ENCODE assay signal across 1 cellular context in genomic region chr4:168318266-168318895, GRCh38.
TF ChIP-seq lines count a peak whose summit lies in the region.

DDX60 (minus strand) TSS chr4:168318752; CDS start chr4:168311259, 7,493 bp downstream.

TF ChIP-seq in WTC11, 78 proteins besides CTCF, POLR2A, EP300 and RAD21 (continued from another document and continues in another):
- TF ChIP-seq ATF2 (CRISPR knock-in tag; IDR thresholded peaks at IDR 0.05; ENCODE audit: borderline replicate concordance, low read depth) (no peak), ZNF416 (CRISPR knock-in tag; IDR thresholded peaks at IDR 0.05) (0 out of 2 replicates have a peak, but pooled peaks have one; percentile 9), ELF4 (CRISPR knock-in tag; IDR thresholded peaks at IDR 0.05; ENCODE audit: low read depth) (no peak), ZNF121 (CRISPR knock-in tag; IDR thresholded peaks at IDR 0.05) (no peak), ZNF232 (CRISPR knock-in tag; IDR thresholded peaks at IDR 0.05) (no peak), USF2 (CRISPR knock-in tag; IDR thresholded peaks at IDR 0.05) (peak; percentile 12; the same call in 1 of the 2 replicates), NR1H2 (CRISPR knock-in tag; IDR thresholded peaks at IDR 0.05) (no peak), ETV6 (CRISPR knock-in tag; IDR thresholded peaks at IDR 0.05) (no peak), MLX (CRISPR knock-in tag; IDR thresholded peaks at IDR 0.05) (no peak), ZBTB21 (CRISPR knock-in tag; IDR thresholded peaks at IDR 0.05; ENCODE audit: borderline replicate concordance) (no peak), CREM (CRISPR knock-in tag; IDR thresholded peaks at IDR 0.05) (no peak), TEAD4 (CRISPR knock-in tag; IDR thresholded peaks at IDR 0.05) (no peak), SOX15 (CRISPR knock-in tag; IDR thresholded peaks at IDR 0.05) (no peak), CREB1 (CRISPR knock-in tag; IDR thresholded peaks at IDR 0.05) (no peak), IRF1 (CRISPR knock-in tag; IDR thresholded peaks at IDR 0.05) (no peak), ZNF396 (CRISPR knock-in tag; IDR thresholded peaks at IDR 0.05; ENCODE audit: borderline replicate concordance) (no peak), NFATC4 (CRISPR knock-in tag; IDR thresholded peaks at IDR 0.05) (no peak), SMAD3 (CRISPR knock-in tag; IDR thresholded peaks at IDR 0.05; ENCODE audit: borderline replicate concordance) (no peak), KAT7 (CRISPR knock-in tag; IDR thresholded peaks at IDR 0.05; ENCODE audit: borderline replicate concordance) (0 out of 2 replicates have a peak, but pooled peaks have one; percentile 24), EMX1 (CRISPR knock-in tag; IDR thresholded peaks at IDR 0.05) (no peak), FOXK1 (CRISPR knock-in tag; IDR thresholded peaks at IDR 0.05) (no peak), TEAD1 (CRISPR knock-in tag; IDR thresholded peaks at IDR 0.05) (no peak), ZNF423 (CRISPR knock-in tag; IDR thresholded peaks at IDR 0.05) (peak; percentile 14; the same call in 1 of the 2 replicates), RORB (CRISPR knock-in tag; IDR thresholded peaks at IDR 0.05) (no peak), NR3C1 (CRISPR knock-in tag; conservative IDR thresholded peaks at IDR 0.05; ENCODE audit: low read depth) (no peak), ZNF671 (CRISPR knock-in tag; IDR thresholded peaks at IDR 0.05) (no peak), FOXJ3 (CRISPR knock-in tag; IDR thresholded peaks at IDR 0.05; ENCODE audit: borderline replicate concordance) (no peak), MXD4 (CRISPR knock-in tag; IDR thresholded peaks at IDR 0.05; ENCODE audit: borderline replicate concordance) (no peak)
- TF ChIP-seq, protein P1, sequence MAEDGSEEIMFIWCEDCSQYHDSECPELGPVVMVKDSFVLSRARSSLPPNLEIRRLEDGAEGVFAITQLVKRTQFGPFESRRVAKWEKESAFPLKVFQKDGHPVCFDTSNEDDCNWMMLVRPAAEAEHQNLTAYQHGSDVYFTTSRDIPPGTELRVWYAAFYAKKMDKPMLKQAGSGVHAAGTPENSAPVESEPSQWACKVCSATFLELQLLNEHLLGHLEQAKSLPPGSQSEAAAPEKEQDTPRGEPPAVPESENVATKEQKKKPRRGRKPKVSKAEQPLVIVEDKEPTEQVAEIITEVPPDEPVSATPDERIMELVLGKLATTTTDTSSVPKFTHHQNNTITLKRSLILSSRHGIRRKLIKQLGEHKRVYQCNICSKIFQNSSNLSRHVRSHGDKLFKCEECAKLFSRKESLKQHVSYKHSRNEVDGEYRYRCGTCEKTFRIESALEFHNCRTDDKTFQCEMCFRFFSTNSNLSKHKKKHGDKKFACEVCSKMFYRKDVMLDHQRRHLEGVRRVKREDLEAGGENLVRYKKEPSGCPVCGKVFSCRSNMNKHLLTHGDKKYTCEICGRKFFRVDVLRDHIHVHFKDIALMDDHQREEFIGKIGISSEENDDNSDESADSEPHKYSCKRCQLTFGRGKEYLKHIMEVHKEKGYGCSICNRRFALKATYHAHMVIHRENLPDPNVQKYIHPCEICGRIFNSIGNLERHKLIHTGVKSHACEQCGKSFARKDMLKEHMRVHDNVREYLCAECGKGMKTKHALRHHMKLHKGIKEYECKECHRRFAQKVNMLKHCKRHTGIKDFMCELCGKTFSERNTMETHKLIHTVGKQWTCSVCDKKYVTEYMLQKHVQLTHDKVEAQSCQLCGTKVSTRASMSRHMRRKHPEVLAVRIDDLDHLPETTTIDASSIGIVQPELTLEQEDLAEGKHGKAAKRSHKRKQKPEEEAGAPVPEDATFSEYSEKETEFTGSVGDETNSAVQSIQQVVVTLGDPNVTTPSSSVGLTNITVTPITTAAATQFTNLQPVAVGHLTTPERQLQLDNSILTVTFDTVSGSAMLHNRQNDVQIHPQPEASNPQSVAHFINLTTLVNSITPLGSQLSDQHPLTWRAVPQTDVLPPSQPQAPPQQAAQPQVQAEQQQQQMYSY (CRISPR knock-in tag; IDR thresholded peaks at IDR 0.05): no peak
- TF ChIP-seq, protein P2, sequence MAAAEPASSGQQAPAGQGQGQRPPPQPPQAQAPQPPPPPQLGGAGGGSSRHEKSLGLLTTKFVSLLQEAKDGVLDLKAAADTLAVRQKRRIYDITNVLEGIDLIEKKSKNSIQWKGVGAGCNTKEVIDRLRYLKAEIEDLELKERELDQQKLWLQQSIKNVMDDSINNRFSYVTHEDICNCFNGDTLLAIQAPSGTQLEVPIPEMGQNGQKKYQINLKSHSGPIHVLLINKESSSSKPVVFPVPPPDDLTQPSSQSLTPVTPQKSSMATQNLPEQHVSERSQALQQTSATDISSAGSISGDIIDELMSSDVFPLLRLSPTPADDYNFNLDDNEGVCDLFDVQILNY (CRISPR knock-in tag; IDR thresholded peaks at IDR 0.05): peak; percentile 63; the same call in 1 of the 2 replicates
- TF ChIP-seq, protein P3, sequence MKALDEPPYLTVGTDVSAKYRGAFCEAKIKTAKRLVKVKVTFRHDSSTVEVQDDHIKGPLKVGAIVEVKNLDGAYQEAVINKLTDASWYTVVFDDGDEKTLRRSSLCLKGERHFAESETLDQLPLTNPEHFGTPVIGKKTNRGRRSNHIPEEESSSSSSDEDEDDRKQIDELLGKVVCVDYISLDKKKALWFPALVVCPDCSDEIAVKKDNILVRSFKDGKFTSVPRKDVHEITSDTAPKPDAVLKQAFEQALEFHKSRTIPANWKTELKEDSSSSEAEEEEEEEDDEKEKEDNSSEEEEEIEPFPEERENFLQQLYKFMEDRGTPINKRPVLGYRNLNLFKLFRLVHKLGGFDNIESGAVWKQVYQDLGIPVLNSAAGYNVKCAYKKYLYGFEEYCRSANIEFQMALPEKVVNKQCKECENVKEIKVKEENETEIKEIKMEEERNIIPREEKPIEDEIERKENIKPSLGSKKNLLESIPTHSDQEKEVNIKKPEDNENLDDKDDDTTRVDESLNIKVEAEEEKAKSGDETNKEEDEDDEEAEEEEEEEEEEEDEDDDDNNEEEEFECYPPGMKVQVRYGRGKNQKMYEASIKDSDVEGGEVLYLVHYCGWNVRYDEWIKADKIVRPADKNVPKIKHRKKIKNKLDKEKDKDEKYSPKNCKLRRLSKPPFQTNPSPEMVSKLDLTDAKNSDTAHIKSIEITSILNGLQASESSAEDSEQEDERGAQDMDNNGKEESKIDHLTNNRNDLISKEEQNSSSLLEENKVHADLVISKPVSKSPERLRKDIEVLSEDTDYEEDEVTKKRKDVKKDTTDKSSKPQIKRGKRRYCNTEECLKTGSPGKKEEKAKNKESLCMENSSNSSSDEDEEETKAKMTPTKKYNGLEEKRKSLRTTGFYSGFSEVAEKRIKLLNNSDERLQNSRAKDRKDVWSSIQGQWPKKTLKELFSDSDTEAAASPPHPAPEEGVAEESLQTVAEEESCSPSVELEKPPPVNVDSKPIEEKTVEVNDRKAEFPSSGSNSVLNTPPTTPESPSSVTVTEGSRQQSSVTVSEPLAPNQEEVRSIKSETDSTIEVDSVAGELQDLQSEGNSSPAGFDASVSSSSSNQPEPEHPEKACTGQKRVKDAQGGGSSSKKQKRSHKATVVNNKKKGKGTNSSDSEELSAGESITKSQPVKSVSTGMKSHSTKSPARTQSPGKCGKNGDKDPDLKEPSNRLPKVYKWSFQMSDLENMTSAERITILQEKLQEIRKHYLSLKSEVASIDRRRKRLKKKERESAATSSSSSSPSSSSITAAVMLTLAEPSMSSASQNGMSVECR (CRISPR knock-in tag; IDR thresholded peaks at IDR 0.05; ENCODE audit: borderline replicate concordance): no peak
- TF ChIP-seq, protein P4, sequence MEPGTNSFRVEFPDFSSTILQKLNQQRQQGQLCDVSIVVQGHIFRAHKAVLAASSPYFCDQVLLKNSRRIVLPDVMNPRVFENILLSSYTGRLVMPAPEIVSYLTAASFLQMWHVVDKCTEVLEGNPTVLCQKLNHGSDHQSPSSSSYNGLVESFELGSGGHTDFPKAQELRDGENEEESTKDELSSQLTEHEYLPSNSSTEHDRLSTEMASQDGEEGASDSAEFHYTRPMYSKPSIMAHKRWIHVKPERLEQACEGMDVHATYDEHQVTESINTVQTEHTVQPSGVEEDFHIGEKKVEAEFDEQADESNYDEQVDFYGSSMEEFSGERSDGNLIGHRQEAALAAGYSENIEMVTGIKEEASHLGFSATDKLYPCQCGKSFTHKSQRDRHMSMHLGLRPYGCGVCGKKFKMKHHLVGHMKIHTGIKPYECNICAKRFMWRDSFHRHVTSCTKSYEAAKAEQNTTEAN (CRISPR knock-in tag; IDR thresholded peaks at IDR 0.05): no peak
- TF ChIP-seq, protein P5, sequence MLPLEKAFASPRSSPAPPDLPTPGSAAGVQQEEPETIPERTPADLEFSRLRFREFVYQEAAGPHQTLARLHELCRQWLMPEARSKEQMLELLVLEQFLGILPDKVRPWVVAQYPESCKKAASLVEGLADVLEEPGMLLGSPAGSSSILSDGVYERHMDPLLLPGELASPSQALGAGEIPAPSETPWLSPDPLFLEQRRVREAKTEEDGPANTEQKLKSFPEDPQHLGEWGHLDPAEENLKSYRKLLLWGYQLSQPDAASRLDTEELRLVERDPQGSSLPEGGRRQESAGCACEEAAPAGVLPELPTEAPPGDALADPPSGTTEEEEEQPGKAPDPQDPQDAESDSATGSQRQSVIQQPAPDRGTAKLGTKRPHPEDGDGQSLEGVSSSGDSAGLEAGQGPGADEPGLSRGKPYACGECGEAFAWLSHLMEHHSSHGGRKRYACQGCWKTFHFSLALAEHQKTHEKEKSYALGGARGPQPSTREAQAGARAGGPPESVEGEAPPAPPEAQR (CRISPR knock-in tag; IDR thresholded peaks at IDR 0.05): no peak
- TF ChIP-seq, protein P6, sequence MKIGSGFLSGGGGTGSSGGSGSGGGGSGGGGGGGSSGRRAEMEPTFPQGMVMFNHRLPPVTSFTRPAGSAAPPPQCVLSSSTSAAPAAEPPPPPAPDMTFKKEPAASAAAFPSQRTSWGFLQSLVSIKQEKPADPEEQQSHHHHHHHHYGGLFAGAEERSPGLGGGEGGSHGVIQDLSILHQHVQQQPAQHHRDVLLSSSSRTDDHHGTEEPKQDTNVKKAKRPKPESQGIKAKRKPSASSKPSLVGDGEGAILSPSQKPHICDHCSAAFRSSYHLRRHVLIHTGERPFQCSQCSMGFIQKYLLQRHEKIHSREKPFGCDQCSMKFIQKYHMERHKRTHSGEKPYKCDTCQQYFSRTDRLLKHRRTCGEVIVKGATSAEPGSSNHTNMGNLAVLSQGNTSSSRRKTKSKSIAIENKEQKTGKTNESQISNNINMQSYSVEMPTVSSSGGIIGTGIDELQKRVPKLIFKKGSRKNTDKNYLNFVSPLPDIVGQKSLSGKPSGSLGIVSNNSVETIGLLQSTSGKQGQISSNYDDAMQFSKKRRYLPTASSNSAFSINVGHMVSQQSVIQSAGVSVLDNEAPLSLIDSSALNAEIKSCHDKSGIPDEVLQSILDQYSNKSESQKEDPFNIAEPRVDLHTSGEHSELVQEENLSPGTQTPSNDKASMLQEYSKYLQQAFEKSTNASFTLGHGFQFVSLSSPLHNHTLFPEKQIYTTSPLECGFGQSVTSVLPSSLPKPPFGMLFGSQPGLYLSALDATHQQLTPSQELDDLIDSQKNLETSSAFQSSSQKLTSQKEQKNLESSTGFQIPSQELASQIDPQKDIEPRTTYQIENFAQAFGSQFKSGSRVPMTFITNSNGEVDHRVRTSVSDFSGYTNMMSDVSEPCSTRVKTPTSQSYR (CRISPR knock-in tag; IDR thresholded peaks at IDR 0.05): no peak
- TF ChIP-seq, protein P7, sequence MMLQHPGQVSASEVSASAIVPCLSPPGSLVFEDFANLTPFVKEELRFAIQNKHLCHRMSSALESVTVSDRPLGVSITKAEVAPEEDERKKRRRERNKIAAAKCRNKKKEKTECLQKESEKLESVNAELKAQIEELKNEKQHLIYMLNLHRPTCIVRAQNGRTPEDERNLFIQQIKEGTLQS (CRISPR knock-in tag; conservative IDR thresholded peaks at IDR 0.05): no peak
- TF ChIP-seq, protein P8, sequence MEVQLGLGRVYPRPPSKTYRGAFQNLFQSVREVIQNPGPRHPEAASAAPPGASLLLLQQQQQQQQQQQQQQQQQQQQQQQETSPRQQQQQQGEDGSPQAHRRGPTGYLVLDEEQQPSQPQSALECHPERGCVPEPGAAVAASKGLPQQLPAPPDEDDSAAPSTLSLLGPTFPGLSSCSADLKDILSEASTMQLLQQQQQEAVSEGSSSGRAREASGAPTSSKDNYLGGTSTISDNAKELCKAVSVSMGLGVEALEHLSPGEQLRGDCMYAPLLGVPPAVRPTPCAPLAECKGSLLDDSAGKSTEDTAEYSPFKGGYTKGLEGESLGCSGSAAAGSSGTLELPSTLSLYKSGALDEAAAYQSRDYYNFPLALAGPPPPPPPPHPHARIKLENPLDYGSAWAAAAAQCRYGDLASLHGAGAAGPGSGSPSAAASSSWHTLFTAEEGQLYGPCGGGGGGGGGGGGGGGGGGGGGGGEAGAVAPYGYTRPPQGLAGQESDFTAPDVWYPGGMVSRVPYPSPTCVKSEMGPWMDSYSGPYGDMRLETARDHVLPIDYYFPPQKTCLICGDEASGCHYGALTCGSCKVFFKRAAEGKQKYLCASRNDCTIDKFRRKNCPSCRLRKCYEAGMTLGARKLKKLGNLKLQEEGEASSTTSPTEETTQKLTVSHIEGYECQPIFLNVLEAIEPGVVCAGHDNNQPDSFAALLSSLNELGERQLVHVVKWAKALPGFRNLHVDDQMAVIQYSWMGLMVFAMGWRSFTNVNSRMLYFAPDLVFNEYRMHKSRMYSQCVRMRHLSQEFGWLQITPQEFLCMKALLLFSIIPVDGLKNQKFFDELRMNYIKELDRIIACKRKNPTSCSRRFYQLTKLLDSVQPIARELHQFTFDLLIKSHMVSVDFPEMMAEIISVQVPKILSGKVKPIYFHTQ (CRISPR knock-in tag; IDR thresholded peaks at IDR 0.05): no peak
